In the genomic region with DNA sequence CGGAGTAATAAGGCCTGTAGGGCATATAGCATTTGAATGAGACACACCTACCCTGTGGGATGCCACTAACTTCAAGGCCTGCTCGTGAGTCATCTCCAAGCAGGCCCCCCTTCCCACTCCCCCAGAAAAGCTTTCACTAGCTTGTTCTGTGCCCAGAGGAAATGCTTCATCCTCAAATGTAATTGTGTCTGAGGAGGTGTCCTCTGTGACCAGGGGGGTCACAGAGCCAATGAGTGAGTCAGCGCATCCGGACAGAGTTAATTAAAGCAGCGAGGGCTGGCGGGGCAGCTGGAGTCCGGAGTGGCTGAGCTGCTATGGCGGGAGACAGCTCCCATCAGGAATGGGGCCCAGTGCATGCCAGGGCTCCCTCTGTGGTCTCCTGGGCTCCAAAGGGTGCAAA, we compare ENCODE assay signal across 2 cellular contexts.
TF ChIP-seq lines count a peak whose summit lies in the region.

No MANE protein-coding gene starts in this region.

TF ChIP-seq in H1, 55 proteins besides CTCF, POLR2A, EP300 and RAD21:
- no peak for TF ChIP-seq NANOG (IDR thresholded peaks at IDR 0.05; ENCODE audit: insufficient read depth, low read depth, low read length, poor library complexity, severe bottlenecking)
- no peak for TF ChIP-seq SRF (IDR thresholded peaks at IDR 0.05; ENCODE audit: low read depth, low read length)
- no peak for TF ChIP-seq SP1 (IDR thresholded peaks at IDR 0.05; ENCODE audit: low read depth, low read length)
- no peak for TF ChIP-seq EGR1 (IDR thresholded peaks at IDR 0.05; ENCODE audit: borderline replicate concordance, low read depth, low read length)
- no peak for TF ChIP-seq CTBP2 (IDR thresholded peaks at IDR 0.05; ENCODE audit: borderline replicate concordance, insufficient read depth, insufficient read length, low read length)
- 0 out of 2 replicates have a peak, but pooled peaks have one; percentile 39 for TF ChIP-seq BACH1 (IDR thresholded peaks at IDR 0.05; ENCODE audit: low read length)
TF ChIP-seq in H1: peak in this region for 1.

TF ChIP-seq in HepG2, 621 proteins besides CTCF, POLR2A, EP300 and RAD21:
- TF ChIP-seq NFATC3 (CRISPR knock-in tag; IDR thresholded peaks at IDR 0.05) (no peak), FOSL2 (CRISPR knock-in tag; IDR thresholded peaks at IDR 0.05) (0 out of 2 replicates have a peak, but pooled peaks have one; percentile 13)
